ENCODE assay signal across 17 cellular contexts in the genomic region with DNA sequence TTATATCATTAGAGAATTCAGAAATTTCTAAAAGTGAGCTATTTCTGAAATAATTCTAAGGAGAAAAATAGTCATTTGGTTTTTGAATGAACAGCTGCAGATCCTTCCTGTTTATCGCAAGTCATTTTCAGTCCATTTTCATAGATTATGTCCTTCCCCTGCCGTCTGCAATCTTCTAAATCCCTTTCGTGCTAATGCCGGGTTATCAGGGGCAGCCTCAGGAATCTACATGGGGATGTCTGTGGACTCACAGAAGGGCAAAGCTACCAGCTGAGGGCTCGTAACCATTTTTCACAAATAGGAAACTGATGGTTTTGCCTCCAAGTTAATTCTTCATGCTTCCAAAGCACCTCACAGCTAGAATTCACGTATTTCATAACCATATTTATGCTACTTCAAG. TPM values are rescaled to one million over a fixed set of nuclear protein-coding genes. Genes with fewer than 3 reads are reported as not detected.
DNase-seq lines count a peak whose midpoint lies in the region; ATAC-seq and TF ChIP-seq lines count a peak whose summit lies in the region.
"Had no signal": no experiment of that assay in that cellular context is flagged by ENCODE, and none has a peak within 500 bp of the region (broad histone marks: within the 10 kb centered on the region; RNA-seq: fewer than 3 reads in every experiment).

No MANE protein-coding gene starts in this region.

- no peak for ATAC-seq in CD4-positive, alpha-beta T cell (ENCODE audit: poor library complexity)
- no peak for ATAC-seq in T-cell (replicated peaks in 1 of 4)
- ATAC-seq in HG02623 (IDR thresholded peaks at IDR 0.05; ENCODE audit: unreplicated experiment) = no peak

- no peak overlapping the region for H3K9ac ChIP-seq in endodermal cell (ENCODE audit: extremely low read depth, low read length, poor library complexity, severe bottlenecking)

- no peaks in the 10 kb centered on the region for H3K9me3 ChIP-seq in CD4-positive, alpha-beta T cell (ENCODE audit: control insufficient read depth, low read length)
- H3K9me3 ChIP-seq in endodermal cell (ENCODE audit: control insufficient read depth, low read length) = no peaks in the 10 kb centered on the region

- peaks cover 17% of the 10 kb centered on the region for H3K36me3 ChIP-seq in endodermal cell (ENCODE audit: control insufficient read depth, insufficient read depth, low read length)

- POLR2A ChIA-PET in activated CD4-positive, alpha-beta memory T cell treated with anti-CD3 and anti-CD28 coated beads for 36 hours (lab: Charles Lee) = no interaction called here
- POLR2A ChIA-PET in activated CD4-positive, alpha-beta memory T cell treated with anti-CD3 and anti-CD28 coated beads, Interleukin-2, amount 10 ng/mL, durations not matched to agents 7 days and 5 days (lab: Charles Lee) = interaction anchor here (0.7 to 4.7 kb wide), 6 partner anchors 10 to 116 kb away, joined by 3 to 52 read pairs (median 7); partner anchors contain the start of genes NIPAL3, RCAN3 and STPG1
- POLR2A ChIA-PET in CD4-positive, alpha-beta T cell (lab: Charles Lee) = interaction anchor here (0.7 to 4.9 kb wide), 6 partner anchors 10 to 116 kb away, joined by 3 to 42 read pairs (median 19); partner anchors contain the start of genes NIPAL3 and RCAN3
- POLR2A ChIA-PET in T-cell (lab: Charles Lee) = interaction anchor here (0.5 to 1.6 kb wide), 5 partner anchors 16 to 110 kb away, joined by 3 to 5 read pairs (median 4); partner anchors contain the start of gene NIPAL3 (in 1 of the 2)
- POLR2A ChIA-PET in MCF 10A (lab: Yijun Ruan, JAX) = interaction anchor here (1.7 to 2.8 kb wide), 2 partner anchors 10 to 22 kb away, joined by 4 to 14 read pairs; partner anchors contain the start of gene RCAN3

- peak overlapping the region; percentile 48 for H3K4me3 ChIP-seq in endodermal cell (ENCODE audit: low read length)

- H3K4me1 Mint-ChIP-seq in activated CD4-positive, alpha-beta memory T cell treated with anti-CD3 and anti-CD28 coated beads for 36 hours (ENCODE audit: low read depth) = peaks cover 56% of the 10 kb centered on the region
- peaks cover 23% of the 10 kb centered on the region for H3K4me1 Mint-ChIP-seq in activated CD4-positive, alpha-beta memory T cell treated with anti-CD3 and anti-CD28 coated beads, Interleukin-2, amount 10 ng/mL, durations not matched to agents 7 days and 5 days
- peaks cover 75% of the 10 kb centered on the region for H3K4me1 Mint-ChIP-seq in CD4-positive, alpha-beta T cell (ENCODE audit: low read depth)
- H3K4me1 Mint-ChIP-seq in T-cell (peaks cover 67 to 72% (median 70%) of the 10 kb centered on the region in 3 donors), endodermal cell (peaks cover 17% of the 10 kb centered on the region), MCF 10A (ENCODE audit: insufficient read depth, unreplicated experiment) (no peaks in the 10 kb centered on the region)

- H3K27me3 ChIP-seq in CD4-positive, alpha-beta T cell (ENCODE audit: control insufficient read depth, insufficient read depth, low read length) = no peaks in the 10 kb centered on the region
- no peaks in the 10 kb centered on the region for H3K27me3 ChIP-seq in endodermal cell (ENCODE audit: control insufficient read depth, insufficient read depth, low read length, poor library complexity, severe bottlenecking)

- CTCF ChIA-PET in activated CD4-positive, alpha-beta memory T cell treated with anti-CD3 and anti-CD28 coated beads for 36 hours (lab: Charles Lee) = interaction anchor here (0.8 to 6.7 kb wide), 12 partner anchors 10 to 327 kb away, joined by 3 to 79 read pairs (median 14); partner anchors contain the start of genes NIPAL3, RCAN3 and STPG1
- CTCF ChIA-PET in activated CD4-positive, alpha-beta memory T cell treated with anti-CD3 and anti-CD28 coated beads, Interleukin-2, amount 10 ng/mL, durations not matched to agents 7 days and 5 days (lab: Charles Lee) = interaction anchor here (0.7 to 7.2 kb wide), 11 partner anchors 9 to 134 kb away, joined by 3 to 77 read pairs (median 5); partner anchors contain the start of genes NIPAL3, RCAN3 and STPG1
- CTCF ChIA-PET in CD4-positive, alpha-beta T cell (lab: Charles Lee) = interaction anchor here (1.2 to 2.7 kb wide), 7 partner anchors 11 to 327 kb away, joined by 3 to 21 read pairs (median 7); partner anchors contain the start of gene NIPAL3
- CTCF ChIA-PET in T-cell (lab: Charles Lee) = interaction anchor here (0.6 to 5.0 kb wide), 8 partner anchors 16 to 319 kb away, joined by 3 to 59 read pairs (median 6); partner anchors contain the start of gene NIPAL3 (in 2 of the 2)
- CTCF ChIA-PET in MCF 10A (lab: Yijun Ruan, JAX) = interaction anchor here (0.7 to 1.1 kb wide), 2 partner anchors 113 to 130 kb away, joined by 3 to 6 read pairs; no protein-coding TSS in a partner anchor

- H3K4me3 Mint-ChIP-seq in activated CD4-positive, alpha-beta memory T cell treated with anti-CD3 and anti-CD28 coated beads for 36 hours = no peak overlapping the region
- no peak overlapping the region for H3K4me3 Mint-ChIP-seq in activated CD4-positive, alpha-beta memory T cell treated with anti-CD3 and anti-CD28 coated beads, Interleukin-2, amount 10 ng/mL, durations not matched to agents 7 days and 5 days
- no peak overlapping the region for H3K4me3 Mint-ChIP-seq in CD4-positive, alpha-beta T cell
- H3K4me3 Mint-ChIP-seq in T-cell = peak overlapping the region in 1 of 3 donors; percentile 53
- no peak overlapping the region for H3K4me3 Mint-ChIP-seq in endodermal cell
- H3K4me3 Mint-ChIP-seq in MCF 10A (ENCODE audit: unreplicated experiment) = no peak overlapping the region

- peaks cover 18% of the 10 kb centered on the region for H3K36me3 Mint-ChIP-seq in activated CD4-positive, alpha-beta memory T cell treated with anti-CD3 and anti-CD28 coated beads for 36 hours
- H3K36me3 Mint-ChIP-seq in activated CD4-positive, alpha-beta memory T cell treated with anti-CD3 and anti-CD28 coated beads, Interleukin-2, amount 10 ng/mL, durations not matched to agents 7 days and 5 days (ENCODE audit: low read depth) = peaks cover 26% of the 10 kb centered on the region
- peaks cover 79% of the 10 kb centered on the region for H3K36me3 Mint-ChIP-seq in CD4-positive, alpha-beta T cell (ENCODE audit: low read depth)
- H3K36me3 Mint-ChIP-seq in T-cell (peaks cover 27% of the 10 kb centered on the region), endodermal cell (ENCODE audit: low read depth) (peaks cover 13% of the 10 kb centered on the region), MCF 10A (ENCODE audit: insufficient read depth, unreplicated experiment) (no peaks in the 10 kb centered on the region)

- H3K27ac ChIP-seq in CD4-positive, alpha-beta T cell (ENCODE audit: low read depth, low read length) = no peak overlapping the region
- no peak overlapping the region for H3K27ac ChIP-seq in endodermal cell (ENCODE audit: low read depth, low read length)

- H3K27me3 Mint-ChIP-seq in activated CD4-positive, alpha-beta memory T cell treated with anti-CD3 and anti-CD28 coated beads for 36 hours = no peaks in the 10 kb centered on the region
- no peaks in the 10 kb centered on the region for H3K27me3 Mint-ChIP-seq in activated CD4-positive, alpha-beta memory T cell treated with anti-CD3 and anti-CD28 coated beads, Interleukin-2, amount 10 ng/mL, durations not matched to agents 7 days and 5 days
- no peaks in the 10 kb centered on the region for H3K27me3 Mint-ChIP-seq in CD4-positive, alpha-beta T cell
- H3K27me3 Mint-ChIP-seq in T-cell (no peaks in the 10 kb centered on the region), endodermal cell (ENCODE audit: insufficient read depth) (no peaks in the 10 kb centered on the region), MCF 10A (ENCODE audit: insufficient read depth, unreplicated experiment) (no peaks in the 10 kb centered on the region)

- BruUV-seq in MCF 10A (replicated peaks; lab: Mats Ljungman, UMichigan) = no TSS peak

- H3K9me3 Mint-ChIP-seq in activated CD4-positive, alpha-beta memory T cell treated with anti-CD3 and anti-CD28 coated beads for 36 hours = no peaks in the 10 kb centered on the region
- no peaks in the 10 kb centered on the region for H3K9me3 Mint-ChIP-seq in activated CD4-positive, alpha-beta memory T cell treated with anti-CD3 and anti-CD28 coated beads, Interleukin-2, amount 10 ng/mL, durations not matched to agents 7 days and 5 days
- H3K9me3 Mint-ChIP-seq in CD4-positive, alpha-beta T cell = no peaks in the 10 kb centered on the region
- H3K9me3 Mint-ChIP-seq in T-cell (no peaks in the 10 kb centered on the region), endodermal cell (no peaks in the 10 kb centered on the region), MCF 10A (ENCODE audit: unreplicated experiment) (no peaks in the 10 kb centered on the region)

- DNase-seq in activated CD4-positive, alpha-beta memory T cell treated with anti-CD3 and anti-CD28 coated beads for 36 hours = no peak
- no peak for DNase-seq in activated CD4-positive, alpha-beta memory T cell treated with anti-CD3 and anti-CD28 coated beads, Interleukin-2, amount 10 ng/mL, durations not matched to agents 7 days and 5 days
- no peak for DNase-seq in CD4-positive, alpha-beta T cell
- no peak for DNase-seq in T-cell
- DNase-seq in endodermal cell = no peak
- no peak for DNase-seq in MCF 10A (ENCODE audit: unreplicated experiment)
- DNase-seq in cerebellar nuclear complex (lab: John Stamatoyannopoulos, UW) = no peak
- DNase-seq: DMS 273 treated with DMSO at 0.1 percent for 48 hours, Karpas-422, MM.1S, NCI-H1092 treated with DMSO at 0.1 percent for 48 hours, NCI-H2081 treated with DMSO at 0.1 percent for 48 hours, NCI-H510A, SHP77 had no signal

- intact Hi-C loops in activated CD4-positive, alpha-beta memory T cell treated with anti-CD3 and anti-CD28 coated beads for 36 hours (cut with micrococcal nuclease) = loop anchor here (1.0 kb wide), 1 partner anchor 110 kb away; the partner anchor contains the start of gene NIPAL3
- intact Hi-C loops in CD4-positive, alpha-beta T cell (cut with DNase I, micrococcal nuclease) = loop anchor here (2.0 to 5.0 kb wide), 2 partner anchors 108 to 111 kb away; partner anchors contain the start of gene NIPAL3 (in 2 of the 2)
- intact Hi-C loops in MCF 10A (cut with micrococcal nuclease) = loop anchor here (2.0 to 10.0 kb wide), 2 partner anchors 109 to 321 kb away; no protein-coding TSS in a partner anchor

- H3K4me1 ChIP-seq in endodermal cell (ENCODE audit: control insufficient read depth, insufficient read depth, low read length) = peaks cover 3% of the 10 kb centered on the region

- 59 to 80% methylated on average over 4 to 6 of the region's 6 CpGs for WGBS in endodermal cell (ENCODE audit: insufficient coverage in 1 of 2, insufficient read length in 1 of 2), 2 experiments

- peak overlapping the region; percentile 33 for H3K27ac Mint-ChIP-seq in activated CD4-positive, alpha-beta memory T cell treated with anti-CD3 and anti-CD28 coated beads for 36 hours
- H3K27ac Mint-ChIP-seq in activated CD4-positive, alpha-beta memory T cell treated with anti-CD3 and anti-CD28 coated beads, Interleukin-2, amount 10 ng/mL, durations not matched to agents 7 days and 5 days = no peak overlapping the region
- H3K27ac Mint-ChIP-seq in CD4-positive, alpha-beta T cell = peak overlapping the region; percentile 76
- H3K27ac Mint-ChIP-seq in T-cell (peak overlapping the region; percentile 61 to 69), endodermal cell (peak overlapping the region; percentile 84), MCF 10A (ENCODE audit: low read depth, unreplicated experiment) (no peak overlapping the region)

- no peak for TF ChIP-seq CTCF in CD4-positive, alpha-beta T cell (IDR thresholded peaks at IDR 0.05)
- TF ChIP-seq CTCF in endodermal cell (conservative IDR thresholded peaks at IDR 0.05) = no peak
- TF ChIP-seq CTCF in MCF 10A (IDR thresholded peaks at IDR 0.05; ENCODE audit: unreplicated experiment) = no peak

RNA-seq across cellular contexts. Expression of gene RCAN3, which starts 23.0 kb away (rescaled TPM):
- total RNA-seq in activated CD4-positive, alpha-beta memory T cell treated with anti-CD3 and anti-CD28 coated beads for 36 hours = 10 to 100 TPM; 71.3 to 78.8 TPM
- total RNA-seq in activated CD4-positive, alpha-beta memory T cell treated with anti-CD3 and anti-CD28 coated beads, Interleukin-2, amount 10 ng/mL, durations not matched to agents 7 days and 5 days = 10 to 100 TPM; 59.3 to 62.6 TPM
- 100 to 1,000 TPM; 185 to 191 TPM for total RNA-seq in CD4-positive, alpha-beta T cell
- total RNA-seq in T-cell (100 to 1,000 TPM; 149 to 202 (median 186) TPM), endodermal cell (10 to 100 TPM; 31.9 to 36.8 TPM), MCF 10A (2022) (6.1 and 7.1 TPM in 2 replicates)
- 10.5 TPM for polyA plus RNA-seq in endodermal cell (2013, experiment 1 of 2)
- polyA plus RNA-seq in endodermal cell (2013, experiment 2 of 2) = 11.3 TPM

RNA-seq across cellular contexts. Expression of gene NCMAP, which starts 30.3 kb away (rescaled TPM):
- total RNA-seq in activated CD4-positive, alpha-beta memory T cell treated with anti-CD3 and anti-CD28 coated beads for 36 hours = under 1 TPM; 0.05 to 0.07 TPM
- total RNA-seq in activated CD4-positive, alpha-beta memory T cell treated with anti-CD3 and anti-CD28 coated beads, Interleukin-2, amount 10 ng/mL, durations not matched to agents 7 days and 5 days = not detected
- not detected for total RNA-seq in CD4-positive, alpha-beta T cell
- total RNA-seq in T-cell = under 1 TPM in 4 of 5 donors, not detected in 1; 0.13 to 0.23 (median 0.19) TPM
- under 1 TPM; 0.15 to 0.42 TPM for total RNA-seq in endodermal cell
- polyA plus RNA-seq in endodermal cell (2013, experiment 1 of 2) = not detected
- polyA plus RNA-seq in endodermal cell (2013, experiment 2 of 2) = not detected
- total RNA-seq in MCF 10A (2022) = not detected in 2 replicates
- total RNA-seq: A172 had no signal
- polyA plus RNA-seq: BJ had no signal

Comparison
In these comparisons a context has a peak if more than half of its experiments do, and no peak if none do; other contexts are left out.
1. H3K27ac Mint-ChIP-seq: peak in activated CD4-positive, alpha-beta memory T cell treated with anti-CD3 and anti-CD28 coated beads for 36 hours (single experiment), CD4-positive, alpha-beta T cell (single experiment), T-cell (2 of 2) and endodermal cell (single experiment); none in activated CD4-positive, alpha-beta memory T cell treated with anti-CD3 and anti-CD28 coated beads, Interleukin-2, amount 10 ng/mL, durations not matched to agents 7 days and 5 days (single experiment) and MCF 10A (single experiment).